8 cellular contexts compared by ENCODE assay signal in genomic region chr10:8053446-8054242, GRCh38. TPM values are rescaled to one million over a fixed set of nuclear protein-coding genes. Genes with fewer than 3 reads are reported as not detected.
DNase-seq lines count a peak whose midpoint lies in the region; ATAC-seq and TF ChIP-seq lines count a peak whose summit lies in the region.

No MANE protein-coding gene starts in this region.

- TF ChIP-seq CTCF in PC-3 (conservative IDR thresholded peaks at IDR 0.05; ENCODE audit: low read depth, low read length) (no peak; the same call in 1 of the 2 replicates), foreskin fibroblast (IDR thresholded peaks at IDR 0.05; ENCODE audit: low read depth, low read length) (no peak), neutrophil (IDR thresholded peaks at IDR 0.05) (no peak)

- peak overlapping the region; percentile 99 for H3K4me3 Mint-ChIP-seq in activated T-helper 1 cell treated with anti-CD3 and anti-CD28 coated beads, Interleukin-12 subunit alpha, Interleukin-12 subunit beta, Interleukin-2, Interleukin-4 antibody, amounts not matched to agents 30 ng/mL and 10 ng/mL and 1 ng/mL, durations not matched to agents 14 hours and 24 hours and 36 hours

- H3K27me3 Mint-ChIP-seq in activated T-helper 1 cell treated with anti-CD3 and anti-CD28 coated beads, Interleukin-12 subunit alpha, Interleukin-12 subunit beta, Interleukin-2, Interleukin-4 antibody, amounts not matched to agents 30 ng/mL and 10 ng/mL and 1 ng/mL, durations not matched to agents 14 hours and 24 hours and 36 hours (ENCODE audit: insufficient read depth), result peaks cover 22% of the 10 kb centered on the region

- ATAC-seq in HG03354 (IDR thresholded peaks at IDR 0.05; ENCODE audit: poor library complexity, severe bottlenecking, unreplicated experiment), result peak; percentile 55
- peak; percentile 75 for ATAC-seq in PC-3

- no peak overlapping the region for H3K9ac ChIP-seq in BLaER1
- H3K9ac ChIP-seq in PC-3 (ENCODE audit: low read length), result peak overlapping the region; percentile 77

- H3K36me3 ChIP-seq in BLaER1 (no peaks in the 10 kb centered on the region), PC-3 (ENCODE audit: low read depth, low read length) (no peaks in the 10 kb centered on the region), neutrophil (no peaks in the 10 kb centered on the region)

- peaks cover 44% of the 10 kb centered on the region for H3K4me1 Mint-ChIP-seq in activated T-helper 1 cell treated with anti-CD3 and anti-CD28 coated beads, Interleukin-12 subunit alpha, Interleukin-12 subunit beta, Interleukin-2, Interleukin-4 antibody, amounts not matched to agents 30 ng/mL and 10 ng/mL and 1 ng/mL, durations not matched to agents 14 hours and 24 hours and 36 hours (ENCODE audit: low read depth)

- H3K36me3 Mint-ChIP-seq in activated T-helper 1 cell treated with anti-CD3 and anti-CD28 coated beads, Interleukin-12 subunit alpha, Interleukin-12 subunit beta, Interleukin-2, Interleukin-4 antibody, amounts not matched to agents 30 ng/mL and 10 ng/mL and 1 ng/mL, durations not matched to agents 14 hours and 24 hours and 36 hours (ENCODE audit: low read depth), result peaks cover 23% of the 10 kb centered on the region

- H3K4me1 ChIP-seq in BLaER1, result peaks cover 32% of the 10 kb centered on the region
- H3K4me1 ChIP-seq in PC-3 (ENCODE audit: insufficient read depth, low read length), result peaks cover 4% of the 10 kb centered on the region; the same call in 1 of the 2 replicates
- H3K4me1 ChIP-seq in neutrophil (ENCODE audit: control insufficient read depth in 1 of 2, insufficient read depth in 1 of 2, low read depth in 1 of 2, low read length in 1 of 2), result peaks cover 35 to 51% of the 10 kb centered on the region in 2 experiments

- intact Hi-C loops in PC-3 (cut with micrococcal nuclease), result loop anchor here (1.0 to 10.0 kb wide), 6 partner anchors 105 to 420 kb away; no protein-coding TSS in a partner anchor
- intact Hi-C loops in activated T-helper 1 cell treated with anti-CD3 and anti-CD28 coated beads, Interleukin-12 subunit alpha, Interleukin-12 subunit beta, Interleukin-2, Interleukin-4 antibody, amounts not matched to agents 30 ng/mL and 10 ng/mL and 1 ng/mL, durations not matched to agents 14 hours and 24 hours and 36 hours (cut with micrococcal nuclease), result loop anchor here (1.0 to 10.0 kb wide), 14 partner anchors 14 to 1249 kb away; partner anchors contain the start of gene TAF3

- H3K27me3 ChIP-seq in BLaER1, result peaks cover 100% of the 10 kb centered on the region
- H3K27me3 ChIP-seq in PC-3 (ENCODE audit: low read length), result no peaks in the 10 kb centered on the region
- peaks cover 100% of the 10 kb centered on the region for H3K27me3 ChIP-seq in neutrophil

- H3K27ac ChIP-seq in BLaER1 (no peak overlapping the region), PC-3 (ENCODE audit: low read length) (peak overlapping the region; percentile 73), neutrophil (no peak overlapping the region), substantia nigra (ENCODE audit: low read depth, low read length, poor library complexity, severe bottlenecking) (no peak overlapping the region)

- BruUV-seq in PC-3 (replicated peaks; lab: Mats Ljungman, UMichigan), result TSS peak; percentile 87

- H3K9me2 ChIP-seq in PC-3 (replicated peaks; ENCODE audit: low read length), result no peaks in the 10 kb centered on the region

- H3K4me3 ChIP-seq in BLaER1 (peak overlapping the region; percentile 62), PC-3 (ENCODE audit: low read length) (peak overlapping the region; percentile 74), foreskin fibroblast (ENCODE audit: low read depth in 1 of 2, low read length in 2 of 2) (peak overlapping the region; percentile 35 to 46), neutrophil (ENCODE audit: low read depth in 1 of 2, low read length in 1 of 2) (peak overlapping the region; percentile 29 to 47)

- POLR2A ChIA-PET in PC-3 (lab: Charles Lee; ENCODE audit: unreplicated experiment), result interaction anchor here (0.7 kb wide), 1 partner anchor 375 kb away, joined by 10 read pairs; no protein-coding TSS in a partner anchor

- peak overlapping the region; percentile 99 for H3K27ac Mint-ChIP-seq in activated T-helper 1 cell treated with anti-CD3 and anti-CD28 coated beads, Interleukin-12 subunit alpha, Interleukin-12 subunit beta, Interleukin-2, Interleukin-4 antibody, amounts not matched to agents 30 ng/mL and 10 ng/mL and 1 ng/mL, durations not matched to agents 14 hours and 24 hours and 36 hours

- H3K9me3 ChIP-seq in BLaER1 (peaks cover 14% of the 10 kb centered on the region; the same call in 1 of the 2 replicates), PC-3 (ENCODE audit: low read length) (no peaks in the 10 kb centered on the region), neutrophil (no peaks in the 10 kb centered on the region)

- H4K20me1 ChIP-seq in BLaER1 (peaks cover 69% of the 10 kb centered on the region), PC-3 (ENCODE audit: low read length) (no peaks in the 10 kb centered on the region)

- CTCF ChIA-PET in PC-3 (lab: Charles Lee), result no interaction called here

- H3K4me2 ChIP-seq in BLaER1, result peak overlapping the region; percentile 89
- peak overlapping the region; percentile 93 for H3K4me2 ChIP-seq in PC-3 (ENCODE audit: low read length)

- H2AFZ ChIP-seq in PC-3 (ENCODE audit: low read length), result peak overlapping the region; percentile 84

- H3F3A ChIP-seq in PC-3 (ENCODE audit: low read length, unreplicated experiment), result no peaks in the 10 kb centered on the region

- peak; percentile 98 for DNase-seq in GM19238 (ENCODE audit: insufficient read length, low spot score)
- peak; percentile 76 for DNase-seq in PC-3
- peak; percentile 90 for DNase-seq in activated T-helper 1 cell treated with anti-CD3 and anti-CD28 coated beads, Interleukin-12 subunit alpha, Interleukin-12 subunit beta, Interleukin-2, Interleukin-4 antibody, amounts not matched to agents 30 ng/mL and 10 ng/mL and 1 ng/mL, durations not matched to agents 14 hours and 24 hours and 36 hours (ENCODE audit: low spot score)
- DNase-seq in foreskin fibroblast, result peak; percentile 70 to 91
- DNase-seq in substantia nigra (lab: John Stamatoyannopoulos, UW), result peak in 43 of 49 donors; percentile 8 to 75 (median 53)

- no peaks in the 10 kb centered on the region for H3K9me3 Mint-ChIP-seq in activated T-helper 1 cell treated with anti-CD3 and anti-CD28 coated beads, Interleukin-12 subunit alpha, Interleukin-12 subunit beta, Interleukin-2, Interleukin-4 antibody, amounts not matched to agents 30 ng/mL and 10 ng/mL and 1 ng/mL, durations not matched to agents 14 hours and 24 hours and 36 hours

- H3K79me2 ChIP-seq in PC-3 (ENCODE audit: low read length), result peaks cover 31% of the 10 kb centered on the region

RNA-seq across cellular contexts. Expression of gene GATA3, which starts 0.8 kb away (rescaled TPM):
- total RNA-seq in PC-3 (2014; rRNA removed), result 2.6 and 3.6 TPM in 2 replicates
- total RNA-seq in activated T-helper 1 cell treated with anti-CD3 and anti-CD28 coated beads, Interleukin-12 subunit alpha, Interleukin-12 subunit beta, Interleukin-2, Interleukin-4 antibody, amounts not matched to agents 30 ng/mL and 10 ng/mL and 1 ng/mL, durations not matched to agents 14 hours and 24 hours and 36 hours, result 79.5 TPM in 2 replicates

Comparison
In these comparisons a context has a peak if more than half of its experiments do, and no peak if none do; other contexts are left out.
1. RNA of gene GATA3, which starts 0.8 kb away (total RNA-seq): 79.5 TPM in activated T-helper 1 cell treated with anti-CD3 and anti-CD28 coated beads, Interleukin-12 subunit alpha, Interleukin-12 subunit beta, Interleukin-2, Interleukin-4 antibody, amounts not matched to agents 30 ng/mL and 10 ng/mL and 1 ng/mL, durations not matched to agents 14 hours and 24 hours and 36 hours; 2.6 to 3.6 TPM in PC-3; every median in the first group is over 10 times any median in the second.
2. Peak in every context shown above with its lines, with median percentiles within 50 percentile points of each other: H3K4me3 ChIP-seq and DNase-seq.